ENCODE assay signal across 31 cellular contexts in genomic region chr10:50228672-50229071, GRCh38.
"Had no signal": no experiment of that assay in that cellular context is flagged by ENCODE, and none has a peak within 500 bp of the region (broad histone marks: within the 10 kb centered on the region; RNA-seq: fewer than 3 reads in every experiment).

No MANE protein-coding gene starts in this region.

- H3K27me3 ChIP-seq: neural progenitor cell, ovary, spleen, suprapubic skin, testis, tibial artery, transverse colon, uterus had no signal

- H3K27ac Mint-ChIP-seq: naive thymus-derived CD8-positive, alpha-beta T cell; natural killer cell treated with Interleukin-12 subunit alpha and Interleukin-12 subunit beta and Interleukin-15 and Interleukin-18, amount 100 ng/mL, for 72 hours; neural progenitor cell; progenitor cell of endocrine pancreas; stimulated activated effector memory CD8-positive, alpha-beta T cell treated with anti-CD3 and anti-CD28 coated beads, Interleukin-12 subunit alpha, Interleukin-12 subunit beta, amount 100 ng/mL, for 72 hours; stimulated activated naive CD8-positive, alpha-beta T cell treated with anti-CD3 and anti-CD28 coated beads, Interleukin-15, amount 100 ng/mL, for 72 hours; type B pancreatic cell had no signal

- H3K9ac ChIP-seq: neural progenitor cell, parathyroid adenoma had no signal

- H3K4me1 Mint-ChIP-seq: naive thymus-derived CD8-positive, alpha-beta T cell; neural progenitor cell; stimulated activated effector memory CD8-positive, alpha-beta T cell treated with anti-CD3 and anti-CD28 coated beads, Interleukin-12 subunit alpha, Interleukin-12 subunit beta, amount 100 ng/mL, for 72 hours had no signal

- H3K27ac ChIP-seq: neural progenitor cell, ovary, parathyroid adenoma, psoas muscle, skin epidermis, spleen, suprapubic skin, testis, tibial artery, transverse colon, upper lobe of right lung, uterus had no signal

- H3K4me2 ChIP-seq: neural progenitor cell, smooth muscle cell had no signal

- DNase-seq: naive B cell; naive thymus-derived CD8-positive, alpha-beta T cell; occipital lobe; ovary; posterior cingulate gyrus; psoas muscle; right cardiac atrium; spleen; stimulated activated CD4-positive, alpha-beta T cell treated with anti-CD3 and anti-CD28 coated beads, Interleukin-12 subunit alpha, Interleukin-12 subunit beta, amount 100 ng/mL, for 4 hours; stimulated activated CD4-positive, alpha-beta T cell treated with anti-CD3 and anti-CD28 coated beads, Interleukin-2, amount 100 ng/mL, for 24 hours; stimulated activated CD4-positive, alpha-beta T cell treated with anti-CD3 and anti-CD28 coated beads, Interleukin-2, amount 100 ng/mL, for 48 hours; stimulated activated CD4-positive, alpha-beta T cell treated with anti-CD3 and anti-CD28 coated beads, Interleukin-4, amount 100 ng/mL, for 24 hours; stimulated activated naive CD4-positive, alpha-beta T cell; stimulated activated naive CD8-positive, alpha-beta T cell treated with anti-CD3 and anti-CD28 coated beads, Interleukin-15, amount 100 ng/mL, for 72 hours; stimulated activated naive CD8-positive, alpha-beta T cell treated with anti-CD3 and anti-CD28 coated beads, Interleukin-15, Interleukin-2, amounts not matched to agents 100 U/mL and 50 U/mL, for 24 hours; substantia nigra; testis; tibial artery; transverse colon; upper lobe of right lung; uterus had no signal

- H2AFZ ChIP-seq: neural progenitor cell, parathyroid adenoma had no signal

- H3K9me3 ChIP-seq: ovary, psoas muscle, spleen, suprapubic skin, testis, tibial artery, transverse colon, upper lobe of right lung, uterus had no signal

- ATAC-seq: naive thymus-derived CD8-positive, alpha-beta T cell; natural killer cell treated with Interleukin-12 subunit alpha and Interleukin-12 subunit beta and Interleukin-15 and Interleukin-18, amount 100 ng/mL, for 72 hours; psoas muscle; right cardiac atrium; sciatic nerve; stimulated activated effector memory CD8-positive, alpha-beta T cell treated with anti-CD3 and anti-CD28 coated beads, Interleukin-12 subunit alpha, Interleukin-12 subunit beta, amount 100 ng/mL, for 72 hours; stimulated activated naive CD8-positive, alpha-beta T cell treated with anti-CD3 and anti-CD28 coated beads, Interleukin-15, amount 100 ng/mL, for 72 hours; stimulated activated naive CD8-positive, alpha-beta T cell treated with anti-CD3 and anti-CD28 coated beads, Interleukin-15, Interleukin-2, amounts not matched to agents 100 U/mL and 50 U/mL, for 24 hours; upper lobe of right lung had no signal

- H3K4me3 Mint-ChIP-seq: naive B cell; naive thymus-derived CD8-positive, alpha-beta T cell; natural killer cell treated with Interleukin-12 subunit alpha and Interleukin-12 subunit beta and Interleukin-15 and Interleukin-18, amount 100 ng/mL, for 72 hours; neural progenitor cell; stimulated activated effector memory CD8-positive, alpha-beta T cell treated with anti-CD3 and anti-CD28 coated beads, Interleukin-12 subunit alpha, Interleukin-12 subunit beta, amount 100 ng/mL, for 72 hours; stimulated activated naive CD8-positive, alpha-beta T cell treated with anti-CD3 and anti-CD28 coated beads, Interleukin-15, amount 100 ng/mL, for 72 hours; type B pancreatic cell had no signal

- H3K4me3 ChIP-seq: neural progenitor cell, ovary, psoas muscle, skin epidermis, smooth muscle cell, spleen, suprapubic skin, testis, tibial artery, transverse colon, upper lobe of right lung, uterus had no signal

- H3K79me2 ChIP-seq: parathyroid adenoma had no signal

- H3K9me3 Mint-ChIP-seq: naive B cell; naive thymus-derived CD8-positive, alpha-beta T cell; natural killer cell treated with Interleukin-12 subunit alpha and Interleukin-12 subunit beta and Interleukin-15 and Interleukin-18, amount 100 ng/mL, for 72 hours; neural progenitor cell; stimulated activated effector memory CD8-positive, alpha-beta T cell treated with anti-CD3 and anti-CD28 coated beads, Interleukin-12 subunit alpha, Interleukin-12 subunit beta, amount 100 ng/mL, for 72 hours; stimulated activated naive CD8-positive, alpha-beta T cell treated with anti-CD3 and anti-CD28 coated beads, Interleukin-15, amount 100 ng/mL, for 72 hours; type B pancreatic cell had no signal

- H3K36me3 Mint-ChIP-seq: naive B cell; naive thymus-derived CD8-positive, alpha-beta T cell; natural killer cell treated with Interleukin-12 subunit alpha and Interleukin-12 subunit beta and Interleukin-15 and Interleukin-18, amount 100 ng/mL, for 72 hours; neural progenitor cell; stimulated activated effector memory CD8-positive, alpha-beta T cell treated with anti-CD3 and anti-CD28 coated beads, Interleukin-12 subunit alpha, Interleukin-12 subunit beta, amount 100 ng/mL, for 72 hours; type B pancreatic cell had no signal

- H3K36me3 ChIP-seq: neural progenitor cell, ovary, spleen, suprapubic skin, tibial artery, transverse colon, upper lobe of right lung, uterus had no signal

- H3K4me1 ChIP-seq: neural progenitor cell, psoas muscle, spleen, suprapubic skin, testis, tibial artery, transverse colon, upper lobe of right lung, uterus had no signal
